ENCODE assay signal across 11 cellular contexts in genomic region chr22:38353701-38354100, GRCh38. TPM values are rescaled to one million over a fixed set of nuclear protein-coding genes. Genes with fewer than 3 reads are reported as not detected.
DNase-seq lines count a peak whose midpoint lies in the region; ATAC-seq and TF ChIP-seq lines count a peak whose summit lies in the region.
"Had no signal": no experiment of that assay in that cellular context is flagged by ENCODE, and none has a peak within 500 bp of the region (broad histone marks: within the 10 kb centered on the region; RNA-seq: fewer than 3 reads in every experiment).

No MANE protein-coding gene starts in this region.

- no peak overlapping the region for H2BK15ac ChIP-seq in mesenchymal stem cell (ENCODE audit: low read depth, poor library complexity, severe bottlenecking)

- H3K27me3 ChIP-seq in heart right ventricle, result peaks cover 0 to 6% (median 0%) of the 10 kb centered on the region in 7 donors
- H3K27me3 ChIP-seq in mesenchymal stem cell (ENCODE audit: control insufficient read depth in 1 of 2, insufficient read depth in 1 of 2, low read length in 2 of 2), result no peaks in the 10 kb centered on the region
- H3K27me3 ChIP-seq in vagina, result no peaks in the 10 kb centered on the region
- no peaks in the 10 kb centered on the region for H3K27me3 ChIP-seq in CD4-positive, alpha-beta T cell (ENCODE audit: control insufficient read depth, insufficient read depth, low read length)
- H3K27me3 ChIP-seq: SJSA1 had no signal

- no peak overlapping the region for H3K9ac ChIP-seq in mesenchymal stem cell (ENCODE audit: low read length)

- no peaks in the 10 kb centered on the region for H3K9me3 Mint-ChIP-seq in activated T-helper 2 cell treated with anti-CD3 and anti-CD28 coated beads, Interferon-gamma antibody, Interleukin-2, Interleukin-4, amounts not matched to agents 10 μg/mL and 5 μg/mL and 100 μg/mL, durations not matched to agents 14 hours and 24 hours and 36 hours
- H3K9me3 Mint-ChIP-seq in CD4-positive, alpha-beta T cell, result no peaks in the 10 kb centered on the region
- H3K9me3 Mint-ChIP-seq: dendritic cell treated with granulocyte-macrophage colony-stimulating factor and Interleukin-4, amounts not matched to agents 40 ng/mL and 50 ng/mL, for 4 days; naive B cell had no signal

- peak in 5 of 8 donors; percentile 2 to 18 (median 6) for ATAC-seq in heart right ventricle
- no peak for ATAC-seq in Right ventricle myocardium superior (ENCODE audit: poor library complexity)
- no peak for ATAC-seq in CD4-positive, alpha-beta T cell (ENCODE audit: poor library complexity)
- ATAC-seq in HG03025 (IDR thresholded peaks at IDR 0.05; ENCODE audit: low FRiP score, unreplicated experiment), result no peak

- TF ChIP-seq CTCF in heart right ventricle (IDR thresholded peaks at IDR 0.05) (no peak), vagina (IDR thresholded peaks at IDR 0.05) (no peak)
- no peak for TF ChIP-seq CTCF in CD4-positive, alpha-beta T cell (IDR thresholded peaks at IDR 0.05)

- CTCF ChIA-PET in CD4-positive, alpha-beta T cell (lab: Charles Lee), result interaction anchor here (1.3 kb wide), 1 partner anchor 302 kb away, joined by 4 read pairs; no protein-coding TSS in a partner anchor

- H3K4ac ChIP-seq in mesenchymal stem cell (ENCODE audit: low read depth in 1 of 2, low read length in 2 of 2), result no peak overlapping the region

- H2BK120ac ChIP-seq in mesenchymal stem cell (ENCODE audit: low read depth, low read length), result no peak overlapping the region

- H3K36me3 Mint-ChIP-seq in activated T-helper 2 cell treated with anti-CD3 and anti-CD28 coated beads, Interferon-gamma antibody, Interleukin-2, Interleukin-4, amounts not matched to agents 10 μg/mL and 5 μg/mL and 100 μg/mL, durations not matched to agents 14 hours and 24 hours and 36 hours (ENCODE audit: low read depth), result peaks cover 7% of the 10 kb centered on the region
- no peaks in the 10 kb centered on the region for H3K36me3 Mint-ChIP-seq in CD4-positive, alpha-beta T cell (ENCODE audit: low read depth)
- H3K36me3 Mint-ChIP-seq: naive B cell had no signal

- no peaks in the 10 kb centered on the region for H3K9me3 ChIP-seq in heart right ventricle
- H3K9me3 ChIP-seq in mesenchymal stem cell (ENCODE audit: control insufficient read depth, low read length), result no peaks in the 10 kb centered on the region
- H3K9me3 ChIP-seq in vagina, result no peaks in the 10 kb centered on the region
- H3K9me3 ChIP-seq in CD4-positive, alpha-beta T cell (ENCODE audit: control insufficient read depth, low read length), result no peaks in the 10 kb centered on the region
- H3K9me3 ChIP-seq: SJSA1 had no signal

- no peak overlapping the region for H2AK5ac ChIP-seq in mesenchymal stem cell (ENCODE audit: low read length, severe bottlenecking)

- intact Hi-C loops in heart right ventricle (cut with DNase I), result loop anchor here in 8 of 10 donors (1.0 to 10.0 kb wide), 9 partner anchors 55 to 301 kb away; partner anchors contain the start of genes BAIAP2L2 (in 4 of the 8) and PICK1 (in 1 of the 8)
- intact Hi-C loops in Right ventricle myocardium superior (cut with DNase I), result loop anchor here (10.0 kb wide), 1 partner anchor 299 kb away; the partner anchor contains the start of gene PICK1
- intact Hi-C loops in activated T-helper 2 cell treated with anti-CD3 and anti-CD28 coated beads, Interferon-gamma antibody, Interleukin-2, Interleukin-4, amounts not matched to agents 10 μg/mL and 5 μg/mL and 100 μg/mL, durations not matched to agents 14 hours and 24 hours and 36 hours (cut with micrococcal nuclease), result loop anchor here (5.0 to 10.0 kb wide), 3 partner anchors 91 to 301 kb away; no protein-coding TSS in a partner anchor
- intact Hi-C loops in vagina (cut with DNase I), result loop anchor here (10.0 kb wide), 2 partner anchors 49 to 239 kb away; partner anchors contain the start of gene BAIAP2L2
- intact Hi-C loops in CD4-positive, alpha-beta T cell (cut with DNase I, micrococcal nuclease), result loop anchor here (1.0 to 2.0 kb wide), 5 partner anchors 47 to 301 kb away; no protein-coding TSS in a partner anchor

- no peaks in the 10 kb centered on the region for H3K4me1 Mint-ChIP-seq in activated T-helper 2 cell treated with anti-CD3 and anti-CD28 coated beads, Interferon-gamma antibody, Interleukin-2, Interleukin-4, amounts not matched to agents 10 μg/mL and 5 μg/mL and 100 μg/mL, durations not matched to agents 14 hours and 24 hours and 36 hours (ENCODE audit: low read depth)
- H3K4me1 Mint-ChIP-seq in CD4-positive, alpha-beta T cell (ENCODE audit: low read depth), result no peaks in the 10 kb centered on the region

- H2AFZ ChIP-seq in mesenchymal stem cell (ENCODE audit: low read depth, low read length), result no peak overlapping the region

- H3K4me1 ChIP-seq in heart right ventricle, result peaks cover 0 to 17% (median 5%) of the 10 kb centered on the region in 9 donors
- peaks cover 1% of the 10 kb centered on the region for H3K4me1 ChIP-seq in mesenchymal stem cell (ENCODE audit: control insufficient read depth, insufficient read depth, low read depth, low read length)
- no peaks in the 10 kb centered on the region for H3K4me1 ChIP-seq in vagina

- no peak overlapping the region for H3K4me2 ChIP-seq in mesenchymal stem cell (ENCODE audit: low read length, poor library complexity, severe bottlenecking)

- H3K36me3 ChIP-seq in heart right ventricle (peaks cover 0 to 59% (median 5%) of the 10 kb centered on the region in 9 donors), mesenchymal stem cell (ENCODE audit: control insufficient read depth in 1 of 2, insufficient read depth in 2 of 2, low read depth in 1 of 2, low read length in 2 of 2) (peaks cover 3 to 27% of the 10 kb centered on the region in 2 experiments), vagina (no peaks in the 10 kb centered on the region)
- H3K36me3 ChIP-seq: SJSA1 had no signal

- no peak overlapping the region for H3K4me3 Mint-ChIP-seq in activated T-helper 2 cell treated with anti-CD3 and anti-CD28 coated beads, Interferon-gamma antibody, Interleukin-2, Interleukin-4, amounts not matched to agents 10 μg/mL and 5 μg/mL and 100 μg/mL, durations not matched to agents 14 hours and 24 hours and 36 hours (ENCODE audit: low read depth)
- no peak overlapping the region for H3K4me3 Mint-ChIP-seq in CD4-positive, alpha-beta T cell
- H3K4me3 Mint-ChIP-seq: dendritic cell treated with granulocyte-macrophage colony-stimulating factor and Interleukin-4, amounts not matched to agents 40 ng/mL and 50 ng/mL, for 4 days had no signal

- no peak for TF ChIP-seq POLR2A in vagina (IDR thresholded peaks at IDR 0.05)

- POLR2A ChIA-PET in CD4-positive, alpha-beta T cell (lab: Charles Lee), result no interaction called here

- no peak overlapping the region for H2BK12ac ChIP-seq in mesenchymal stem cell (ENCODE audit: low read length in 2 of 2)

- DNase-seq in heart right ventricle, result no peak
- no peak for DNase-seq in Right ventricle myocardium superior
- DNase-seq in activated T-helper 2 cell treated with anti-CD3 and anti-CD28 coated beads, Interferon-gamma antibody, Interleukin-2, Interleukin-4, amounts not matched to agents 10 μg/mL and 5 μg/mL and 100 μg/mL, durations not matched to agents 14 hours and 24 hours and 36 hours (ENCODE audit: low spot score), result peak; percentile 7
- no peak for DNase-seq in mesenchymal stem cell
- no peak for DNase-seq in vagina (ENCODE audit: extremely low spot score in 2 of 2)
- no peak for DNase-seq in CD4-positive, alpha-beta T cell
- no peak for DNase-seq in Kasumi-1 (lab: John Stamatoyannopoulos, UW)

- H3K14ac ChIP-seq in mesenchymal stem cell (ENCODE audit: low read length in 2 of 2), result no peak overlapping the region

- no peak overlapping the region for H3K27ac Mint-ChIP-seq in activated T-helper 2 cell treated with anti-CD3 and anti-CD28 coated beads, Interferon-gamma antibody, Interleukin-2, Interleukin-4, amounts not matched to agents 10 μg/mL and 5 μg/mL and 100 μg/mL, durations not matched to agents 14 hours and 24 hours and 36 hours
- no peak overlapping the region for H3K27ac Mint-ChIP-seq in CD4-positive, alpha-beta T cell
- H3K27ac Mint-ChIP-seq: dendritic cell treated with granulocyte-macrophage colony-stimulating factor and Interleukin-4, amounts not matched to agents 40 ng/mL and 50 ng/mL, for 4 days had no signal

- H3K27me3 Mint-ChIP-seq in activated T-helper 2 cell treated with anti-CD3 and anti-CD28 coated beads, Interferon-gamma antibody, Interleukin-2, Interleukin-4, amounts not matched to agents 10 μg/mL and 5 μg/mL and 100 μg/mL, durations not matched to agents 14 hours and 24 hours and 36 hours (ENCODE audit: low read depth), result no peaks in the 10 kb centered on the region
- no peaks in the 10 kb centered on the region for H3K27me3 Mint-ChIP-seq in CD4-positive, alpha-beta T cell
- H3K27me3 Mint-ChIP-seq: naive B cell had no signal

- WGBS in heart right ventricle, 2 donors, result 53 to 70% methylated on average over 10 of the region's 10 CpGs
- WGBS in mesenchymal stem cell, result 66% methylated on average over 9 of the region's 10 CpGs

- H3K4me3 ChIP-seq in heart right ventricle (no peak overlapping the region), mesenchymal stem cell (ENCODE audit: insufficient read depth in 1 of 2, low read depth in 1 of 2, low read length in 2 of 2) (no peak overlapping the region), vagina (no peak overlapping the region)
- H3K4me3 ChIP-seq: SJSA1 had no signal

- H3K23ac ChIP-seq in mesenchymal stem cell (ENCODE audit: low read length in 2 of 2), result no peak overlapping the region

- H3K27ac ChIP-seq in heart right ventricle (peak overlapping the region in 3 of 10 donors; percentile 31 to 55 (median 42)), mesenchymal stem cell (ENCODE audit: low read length, poor library complexity, severe bottlenecking) (no peak overlapping the region), vagina (peak overlapping the region; percentile 7)
- no peak overlapping the region for H3K27ac ChIP-seq in CD4-positive, alpha-beta T cell (ENCODE audit: low read depth, low read length)
- H3K27ac ChIP-seq: SJSA1 had no signal

- H2BK5ac ChIP-seq in mesenchymal stem cell (ENCODE audit: low read depth, low read length, poor library complexity, severe bottlenecking), result no peak overlapping the region

- peaks cover 6% of the 10 kb centered on the region for H3K79me1 ChIP-seq in mesenchymal stem cell (replicated peaks; ENCODE audit: low read length, poor library complexity, severe bottlenecking)

- H4K91ac ChIP-seq in mesenchymal stem cell (ENCODE audit: low read length), result no peak overlapping the region

- peak overlapping the region; percentile 40 for H4K8ac ChIP-seq in mesenchymal stem cell (ENCODE audit: low read length)

- H3K18ac ChIP-seq in mesenchymal stem cell (ENCODE audit: low read depth in 1 of 2, low read length in 2 of 2), result no peak overlapping the region

RNA-seq across cellular contexts. Expression of gene CSNK1E, which starts 36.5 kb away (rescaled TPM):
- total RNA-seq in heart right ventricle (10 to 100 TPM; 64.1 to 88.1 (median 78.6) TPM), Right ventricle myocardium superior (65.7 TPM), vagina (162 TPM)
- 10 to 100 TPM; 81.6 to 83.4 TPM for polyA plus RNA-seq in heart right ventricle
- 155 and 160 TPM in 2 replicates for total RNA-seq in activated T-helper 2 cell treated with anti-CD3 and anti-CD28 coated beads, Interferon-gamma antibody, Interleukin-2, Interleukin-4, amounts not matched to agents 10 μg/mL and 5 μg/mL and 100 μg/mL, durations not matched to agents 14 hours and 24 hours and 36 hours
- 175 TPM for polyA plus RNA-seq in mesenchymal stem cell (2013, experiment 1 of 2)
- polyA plus RNA-seq in mesenchymal stem cell (2013, experiment 2 of 2), result 170 TPM
- total RNA-seq in CD4-positive, alpha-beta T cell, result 100 to 1,000 TPM; 208 to 217 TPM

Comparison
In these comparisons a context has a peak if more than half of its experiments do, and no peak if none do; other contexts are left out.
1. ATAC-seq: peak in heart right ventricle (5 of 8); none in Right ventricle myocardium superior (single experiment), CD4-positive, alpha-beta T cell (single experiment) and HG03025 (single experiment).